29 cellular contexts compared by ENCODE assay signal in the genomic region with DNA sequence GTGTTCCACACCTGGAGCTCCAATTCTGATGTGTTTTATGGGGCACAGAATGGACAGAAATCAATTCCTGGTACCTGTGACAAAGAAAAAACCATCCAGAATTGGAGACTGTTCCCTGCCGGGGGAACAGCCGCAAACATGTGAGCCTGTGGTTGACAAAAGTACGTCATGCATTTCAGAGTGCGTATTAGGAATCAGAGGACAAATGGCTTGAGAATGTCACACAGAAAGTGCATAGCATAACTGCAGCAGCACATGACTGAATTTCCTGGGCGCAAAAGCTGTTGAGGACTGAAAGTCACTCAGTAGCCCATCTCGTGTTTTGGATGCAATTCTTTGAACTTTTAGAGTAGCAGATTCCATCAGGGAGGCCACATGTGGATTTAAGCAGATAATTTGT.
DNase-seq lines count a peak whose midpoint lies in the region; ATAC-seq and TF ChIP-seq lines count a peak whose summit lies in the region.
"Had no signal": no experiment of that assay in that cellular context is flagged by ENCODE, and none has a peak within 500 bp of the region (broad histone marks: within the 10 kb centered on the region; RNA-seq: fewer than 3 reads in every experiment).

No MANE protein-coding gene starts in this region.

- intact Hi-C loops in gastrocnemius medialis (cut with DNase I; ENCODE audit: low total_unique reads): no loop called here
- intact Hi-C loops in esophagus muscularis mucosa (cut with DNase I): no loop called here
- intact Hi-C loops in Calu3 (cut with micrococcal nuclease; ENCODE audit: unreplicated experiment): no loop called here

- no peak overlapping the region for H3K27ac Mint-ChIP-seq in Calu3 (ENCODE audit: unreplicated experiment)
- H3K27ac Mint-ChIP-seq: activated B cell treated with CpG ODN at 0.5 μM for 24 hours; activated CD4-positive, alpha-beta T cell treated with anti-CD3 and anti-CD28 coated beads, Interleukin-2, amount 10 ng/mL, durations not matched to agents 7 days and 5 days; activated naive CD4-positive, alpha-beta T cell treated with anti-CD3 and anti-CD28 coated beads, Interleukin-2, amount 50 U/mL, for 72 hours; GM23338; naive thymus-derived CD4-positive, alpha-beta T cell had no signal

- CTCF ChIA-PET in Calu3 (lab: Charles Lee): no interaction called here

- H3K4me1 Mint-ChIP-seq in Calu3 (ENCODE audit: low read depth, unreplicated experiment): peaks cover 72% of the 10 kb centered on the region

- H3K4me3 Mint-ChIP-seq in Calu3 (ENCODE audit: low read depth, unreplicated experiment): no peak overlapping the region
- H3K4me3 Mint-ChIP-seq: activated B cell treated with CpG ODN at 0.5 μM for 24 hours; activated CD4-positive, alpha-beta T cell treated with anti-CD3 and anti-CD28 coated beads, Interleukin-2, amount 10 ng/mL, durations not matched to agents 7 days and 5 days; CD14-positive monocyte; GM23338; naive thymus-derived CD4-positive, alpha-beta T cell had no signal

- peaks cover 5% of the 10 kb centered on the region for H3K36me3 Mint-ChIP-seq in Calu3 (ENCODE audit: insufficient read depth, unreplicated experiment)
- H3K36me3 Mint-ChIP-seq: activated naive CD4-positive, alpha-beta T cell treated with anti-CD3 and anti-CD28 coated beads, Interleukin-2, amount 50 U/mL, for 72 hours; CD14-positive monocyte; naive thymus-derived CD4-positive, alpha-beta T cell had no signal

- no peak for TF ChIP-seq CTCF in gastrocnemius medialis (IDR thresholded peaks at IDR 0.05 in 4 of 5, conservative IDR thresholded peaks at IDR 0.05 in 1 of 5)
- TF ChIP-seq CTCF in esophagus muscularis mucosa (IDR thresholded peaks at IDR 0.05): no peak
- no peak for TF ChIP-seq CTCF in Calu3 (IDR thresholded peaks at IDR 0.05; ENCODE audit: unreplicated experiment)

- no peak overlapping the region for H3K4me3 ChIP-seq in gastrocnemius medialis
- no peak overlapping the region for H3K4me3 ChIP-seq in esophagus muscularis mucosa
- H3K4me3 ChIP-seq: coronary artery, GM23338, SJCRH30, suprapubic skin had no signal

- no peaks in the 10 kb centered on the region for H3K36me3 ChIP-seq in gastrocnemius medialis
- no peaks in the 10 kb centered on the region for H3K36me3 ChIP-seq in esophagus muscularis mucosa
- H3K36me3 ChIP-seq: SJCRH30, suprapubic skin had no signal

- H3K27me3 Mint-ChIP-seq in Calu3 (ENCODE audit: unreplicated experiment): no peaks in the 10 kb centered on the region
- H3K27me3 Mint-ChIP-seq: activated B cell treated with CpG ODN at 0.5 μM for 24 hours; activated CD4-positive, alpha-beta T cell treated with anti-CD3 and anti-CD28 coated beads, Interleukin-2, amount 10 ng/mL, durations not matched to agents 7 days and 5 days had no signal

- ATAC-seq in gastrocnemius medialis: peak; percentile 70 to 75
- no peak for ATAC-seq in GM18870 (IDR thresholded peaks at IDR 0.05; ENCODE audit: unreplicated experiment)
- ATAC-seq: activated naive CD4-positive, alpha-beta T cell treated with anti-CD3 and anti-CD28 coated beads, Interleukin-2, amount 50 U/mL, for 72 hours; GM23338; HepG2; naive thymus-derived CD4-positive, alpha-beta T cell had no signal

- H3K4me1 ChIP-seq in gastrocnemius medialis: peaks cover 37 to 49% of the 10 kb centered on the region in 2 donors
- peaks cover 32 to 72% (median 54%) of the 10 kb centered on the region in 4 donors for H3K4me1 ChIP-seq in esophagus muscularis mucosa
- H3K4me1 ChIP-seq: SJCRH30, suprapubic skin had no signal

- peak in 2 of 3 experiments; percentile 6 to 41 for DNase-seq in NCI-H1417 (lab: John Stamatoyannopoulos, UW)
- no peak for DNase-seq in NCI-H1417 treated with DMSO at 0.1 percent for 48 hours (lab: John Stamatoyannopoulos, UW)
- peak; percentile 72 for DNase-seq in RPMI8226
- peak; percentile 26 for DNase-seq in islet precursor cell
- no peak for DNase-seq in gastrocnemius medialis
- DNase-seq in esophagus muscularis mucosa (ENCODE audit: extremely low spot score): no peak
- no peak for DNase-seq in Calu3
- DNase-seq: 8988T; activated B cell treated with CpG ODN at 0.5 μM for 24 hours; activated CD4-positive, alpha-beta T cell treated with anti-CD3 and anti-CD28 coated beads, Interleukin-2, amount 10 ng/mL, durations not matched to agents 7 days and 5 days; activated effector memory CD4-positive, alpha-beta T cell treated with Interleukin-2 at 50 U/mL for 16 hours; activated T-cell treated with anti-CD3 and anti-CD28 coated beads, Interleukin-2, amount 50 U/mL, for 1 hour; amygdala; Caco-2; DND-41; effector memory CD4-positive, alpha-beta T cell; midbrain; naive thymus-derived CD4-positive, alpha-beta T cell; NCI-H1694 treated with DMSO at 0.1 percent for 48 hours; SJCRH30; stimulated activated CD4-positive, alpha-beta T cell treated with anti-CD3 and anti-CD28 coated beads, Interleukin-1b, Interleukin-23, amount 100 ng/mL, for 48 hours; stimulated activated naive CD4-positive, alpha-beta T cell treated with Interleukin-2 at 50 U/mL for 16 hours had no signal

- no peaks in the 10 kb centered on the region for H3K9me3 ChIP-seq in gastrocnemius medialis
- H3K9me3 ChIP-seq in esophagus muscularis mucosa: no peaks in the 10 kb centered on the region
- H3K9me3 ChIP-seq: Caco-2, SJCRH30, suprapubic skin had no signal

- H3K9me3 Mint-ChIP-seq in Calu3 (ENCODE audit: low read depth, unreplicated experiment): no peaks in the 10 kb centered on the region
- H3K9me3 Mint-ChIP-seq: activated B cell treated with CpG ODN at 0.5 μM for 24 hours; activated CD4-positive, alpha-beta T cell treated with anti-CD3 and anti-CD28 coated beads, Interleukin-2, amount 10 ng/mL, durations not matched to agents 7 days and 5 days; activated naive CD4-positive, alpha-beta T cell treated with anti-CD3 and anti-CD28 coated beads, Interleukin-2, amount 50 U/mL, for 72 hours; CD14-positive monocyte; GM23338; naive thymus-derived CD4-positive, alpha-beta T cell had no signal

- no peak for TF ChIP-seq EP300 in esophagus muscularis mucosa (IDR thresholded peaks at IDR 0.05)

- H3K27ac ChIP-seq in gastrocnemius medialis (peak overlapping the region in 3 of 4 donors; percentile 63 to 66 (median 64)), esophagus muscularis mucosa (replicated peaks in 1 of 4) (no peak overlapping the region)
- H3K27ac ChIP-seq: coronary artery, SJCRH30, suprapubic skin had no signal

- in situ Hi-C loops in gastrocnemius medialis (cut with MboI; ENCODE audit: low sequenced_read_pairs in 4 of 4): no loop called here

- H3K27me3 ChIP-seq in gastrocnemius medialis (no peaks in the 10 kb centered on the region), esophagus muscularis mucosa (no peaks in the 10 kb centered on the region)
- H3K27me3 ChIP-seq: SJCRH30, suprapubic skin had no signal

- BruUV-seq in Calu3 (replicated peaks; lab: Mats Ljungman, UMichigan): no TSS peak

- WGBS in esophagus muscularis mucosa: 93% methylated on average over 6 of the region's 6 CpGs

- TF ChIP-seq POLR2A in gastrocnemius medialis (IDR thresholded peaks at IDR 0.05) (no peak), esophagus muscularis mucosa (IDR thresholded peaks at IDR 0.05; ENCODE audit: low read depth) (no peak)

Comparison
In these comparisons a context has a peak if more than half of its experiments do, and no peak if none do; other contexts are left out.
1. DNase-seq: peak in NCI-H1417 (2 of 3), RPMI8226 (single experiment) and islet precursor cell (single experiment); none in NCI-H1417 treated with DMSO at 0.1 percent for 48 hours (single experiment), gastrocnemius medialis (0 of 2), esophagus muscularis mucosa (single experiment) and Calu3 (single experiment).
2. H3K27ac ChIP-seq: peak in gastrocnemius medialis (3 of 4); none in esophagus muscularis mucosa (0 of 4).